Comparison of ENCODE assay signal across 12 cellular contexts in genomic region chr13:108962652-108963051, GRCh38.
"Had no signal": no experiment of that assay in that cellular context is flagged by ENCODE, and none has a peak within 500 bp of the region (broad histone marks: within the 10 kb centered on the region; RNA-seq: fewer than 3 reads in every experiment).

No MANE protein-coding gene starts in this region.

- H3K27me3 ChIP-seq: colonic mucosa, gastroesophageal sphincter, pancreas, testis had no signal

- H3K9me3 ChIP-seq: colonic mucosa, gastroesophageal sphincter, pancreas, testis had no signal

- H3K27ac ChIP-seq: colonic mucosa, gastroesophageal sphincter, pancreas, testis had no signal

- H3K4me1 ChIP-seq: colonic mucosa, pancreas, testis had no signal

- H3K36me3 ChIP-seq: colonic mucosa, gastroesophageal sphincter, pancreas had no signal

- ATAC-seq: activated naive CD8-positive, alpha-beta T cell treated with anti-CD3 and anti-CD28 coated beads, Interleukin-2, amount 50 U/mL, for 24 hours; gastroesophageal sphincter; left ventricle myocardium superior; pancreas had no signal

- H3K4me3 ChIP-seq: colonic mucosa, gastroesophageal sphincter, pancreas, testis had no signal

- DNase-seq: activated B cell treated with CpG ODN at 0.5 μM for 24 hours; activated CD4-positive, alpha-beta T cell treated with anti-CD3 and anti-CD28 coated beads, Interleukin-2, amount 10 ng/mL, durations not matched to agents 24 days and 14 days; activated naive CD4-positive, alpha-beta T cell treated with Interleukin-2 at 50 U/mL for 16 hours; activated naive CD8-positive, alpha-beta T cell treated with anti-CD3 and anti-CD28 coated beads, Interleukin-2, amount 50 U/mL, for 24 hours; caudate nucleus; colonic mucosa; effector CD4-positive, alpha-beta T cell; left ventricle myocardium superior; pancreas; stimulated activated CD4-positive, alpha-beta T cell treated with anti-CD3 and anti-CD28 coated beads, Interleukin-4, amount 100 ng/mL, for 24 hours; testis had no signal
